ENCODE assay signal across 14 cellular contexts in genomic region chr1:206709772-206710456, GRCh38. TPM values are rescaled to one million over a fixed set of nuclear protein-coding genes. Genes with fewer than 3 reads are reported as not detected.
DNase-seq lines count a peak whose midpoint lies in the region; ATAC-seq, FAIRE-seq and TF ChIP-seq lines count a peak whose summit lies in the region.
"Had no signal": no experiment of that assay in that cellular context is flagged by ENCODE, and none has a peak within 500 bp of the region (broad histone marks: within the 10 kb centered on the region; RNA-seq: fewer than 3 reads in every experiment).

No MANE protein-coding gene starts in this region.

- peak overlapping the region; percentile 18 for H3K27ac Mint-ChIP-seq in CD4-positive, alpha-beta T cell
- H3K27ac Mint-ChIP-seq in HFFc6, result peak overlapping the region; percentile 71
- H3K27ac Mint-ChIP-seq in activated T-helper 2 cell treated with anti-CD3 and anti-CD28 coated beads, Interferon-gamma antibody, Interleukin-2, Interleukin-4, amounts not matched to agents 10 μg/mL and 5 μg/mL and 100 μg/mL, durations not matched to agents 14 hours and 24 hours and 36 hours, result no peak overlapping the region
- H3K27ac Mint-ChIP-seq: activated naive CD4-positive, alpha-beta T cell treated with anti-CD3 and anti-CD28 coated beads, Interleukin-2, amount 10 ng/mL, durations not matched to agents 7 days and 5 days had no signal

- H3K79me2 ChIP-seq in mesendoderm (ENCODE audit: control insufficient read depth, insufficient read depth, low read length), result peaks cover 36% of the 10 kb centered on the region

- no peak overlapping the region for H4K8ac ChIP-seq in mesendoderm (ENCODE audit: low read depth, low read length)

- CTCF ChIA-PET in CD4-positive, alpha-beta T cell (lab: Charles Lee), result interaction anchor here (1.1 to 1.6 kb wide), 3 partner anchors 17 to 72 kb away, joined by 3 to 6 read pairs (median 3); no protein-coding TSS in a partner anchor

- no peak overlapping the region for H3K9ac ChIP-seq in mesendoderm (ENCODE audit: low read length)
- H3K9ac ChIP-seq: parathyroid adenoma had no signal

- no peak for TF ChIP-seq CTCF in CD4-positive, alpha-beta T cell (IDR thresholded peaks at IDR 0.05)
- TF ChIP-seq CTCF in HFFc6 (IDR thresholded peaks at IDR 0.05) (no peak), bronchial epithelial cell (IDR thresholded peaks at IDR 0.05; ENCODE audit: insufficient read depth, low read length, severe bottlenecking) (no peak)

- H3K9me3 Mint-ChIP-seq in CD4-positive, alpha-beta T cell, result no peaks in the 10 kb centered on the region
- no peaks in the 10 kb centered on the region for H3K9me3 Mint-ChIP-seq in HFFc6
- no peaks in the 10 kb centered on the region for H3K9me3 Mint-ChIP-seq in activated T-helper 2 cell treated with anti-CD3 and anti-CD28 coated beads, Interferon-gamma antibody, Interleukin-2, Interleukin-4, amounts not matched to agents 10 μg/mL and 5 μg/mL and 100 μg/mL, durations not matched to agents 14 hours and 24 hours and 36 hours
- H3K9me3 Mint-ChIP-seq: activated naive CD4-positive, alpha-beta T cell treated with anti-CD3 and anti-CD28 coated beads, Interleukin-2, amount 10 ng/mL, durations not matched to agents 7 days and 5 days; T-helper 1 cell treated with Interleukin-12 subunit alpha and Interleukin-12 subunit beta and Interleukin-4 antibody, amounts not matched to agents 30 μg/mL and 1 μg/mL, for 36 hours had no signal

- WGBS in mesendoderm (ENCODE audit: extremely low coverage, insufficient coverage, low lambda C conversion rate), result no CpG with 5 or more reads among the region's 5 CpGs

- no peak overlapping the region for H2AK5ac ChIP-seq in mesendoderm (ENCODE audit: low read length)

- ATAC-seq in CD4-positive, alpha-beta T cell (ENCODE audit: poor library complexity), result no peak
- ATAC-seq in GM21360 (IDR thresholded peaks at IDR 0.05; ENCODE audit: unreplicated experiment) (no peak), HG03045 (IDR thresholded peaks at IDR 0.05; ENCODE audit: unreplicated experiment) (no peak)

- no peak overlapping the region for H3K23ac ChIP-seq in mesendoderm (ENCODE audit: low read length)

- intact Hi-C loops in CD4-positive, alpha-beta T cell (cut with DNase I, micrococcal nuclease), result no loop called here
- intact Hi-C loops in activated T-helper 2 cell treated with anti-CD3 and anti-CD28 coated beads, Interferon-gamma antibody, Interleukin-2, Interleukin-4, amounts not matched to agents 10 μg/mL and 5 μg/mL and 100 μg/mL, durations not matched to agents 14 hours and 24 hours and 36 hours (cut with micrococcal nuclease), result loop anchor here (10.0 kb wide), 1 partner anchor 45 kb away; no protein-coding TSS in a partner anchor

- no peak overlapping the region for H4K5ac ChIP-seq in mesendoderm (ENCODE audit: low read length)

- H2BK15ac ChIP-seq in mesendoderm (replicated peaks; ENCODE audit: low read depth), result no peak overlapping the region

- H3K4me2 ChIP-seq in mesendoderm (ENCODE audit: low read length), result no peak overlapping the region

- H3K4me3 ChIP-seq in bronchial epithelial cell (ENCODE audit: low read depth, low read length) (no peak overlapping the region), mesendoderm (ENCODE audit: low read length) (no peak overlapping the region)
- H3K4me3 ChIP-seq: coronary artery, lung had no signal

- no peak overlapping the region for H3K56ac ChIP-seq in mesendoderm (ENCODE audit: low read length)

- no peak overlapping the region for H2BK5ac ChIP-seq in mesendoderm (ENCODE audit: low read length)

- H3K18ac ChIP-seq in mesendoderm (ENCODE audit: low read length), result no peak overlapping the region

- H3K9me3 ChIP-seq in CD4-positive, alpha-beta T cell (ENCODE audit: control insufficient read depth, low read length), result no peaks in the 10 kb centered on the region

- POLR2A ChIA-PET in CD4-positive, alpha-beta T cell (lab: Charles Lee), result no interaction called here

- no peaks in the 10 kb centered on the region for H3K27me3 ChIP-seq in CD4-positive, alpha-beta T cell (ENCODE audit: control insufficient read depth, insufficient read depth, low read length)
- H3K27me3 ChIP-seq in bronchial epithelial cell (ENCODE audit: control insufficient read depth, insufficient read depth, low read length) (no peaks in the 10 kb centered on the region), mesendoderm (ENCODE audit: insufficient read depth, low read length, poor library complexity) (no peaks in the 10 kb centered on the region)

- H3K36me3 Mint-ChIP-seq in CD4-positive, alpha-beta T cell (ENCODE audit: low read depth), result no peaks in the 10 kb centered on the region
- H3K36me3 Mint-ChIP-seq in HFFc6 (ENCODE audit: low read depth), result 0 out of 2 replicates have a peak, but pooled peaks cover 5% of the 10 kb centered on the region
- peaks cover 11% of the 10 kb centered on the region for H3K36me3 Mint-ChIP-seq in activated T-helper 2 cell treated with anti-CD3 and anti-CD28 coated beads, Interferon-gamma antibody, Interleukin-2, Interleukin-4, amounts not matched to agents 10 μg/mL and 5 μg/mL and 100 μg/mL, durations not matched to agents 14 hours and 24 hours and 36 hours (ENCODE audit: low read depth)

- no peak overlapping the region for H2BK120ac ChIP-seq in mesendoderm (ENCODE audit: low read depth, low read length)

- FAIRE-seq in bronchial epithelial cell (lab: Jason Lieb, UNC), result no peak

- DNase-seq in CD4-positive, alpha-beta T cell, result no peak
- DNase-seq in HFFc6 (peak; percentile 55), bronchial epithelial cell (ENCODE audit: low read depth) (peak; percentile 95), mesendoderm (peak; percentile 65)
- no peak for DNase-seq in activated T-helper 2 cell treated with anti-CD3 and anti-CD28 coated beads, Interferon-gamma antibody, Interleukin-2, Interleukin-4, amounts not matched to agents 10 μg/mL and 5 μg/mL and 100 μg/mL, durations not matched to agents 14 hours and 24 hours and 36 hours (ENCODE audit: low spot score)
- DNase-seq in activated CD4-positive, alpha-beta T cell treated with anti-CD3 and anti-CD28 coated beads, Interleukin-2, amount 50 U/mL, for 4 hours, result no peak
- DNase-seq: activated naive CD4-positive, alpha-beta T cell treated with anti-CD3 and anti-CD28 coated beads, Interleukin-2, amount 10 ng/mL, durations not matched to agents 7 days and 5 days; GOT3 had no signal

- H3K4me1 ChIP-seq in mesendoderm (ENCODE audit: control insufficient read depth, low read depth, low read length), result peaks cover 20% of the 10 kb centered on the region

- no peak overlapping the region for H3K27ac ChIP-seq in CD4-positive, alpha-beta T cell (ENCODE audit: low read depth, low read length)
- no peak overlapping the region for H3K27ac ChIP-seq in mesendoderm (ENCODE audit: low read depth, low read length)
- H3K27ac ChIP-seq: coronary artery, parathyroid adenoma had no signal

- H3K4ac ChIP-seq in mesendoderm (ENCODE audit: low read depth, low read length), result no peak overlapping the region

- H3K4me3 Mint-ChIP-seq in CD4-positive, alpha-beta T cell, result no peak overlapping the region
- H3K4me3 Mint-ChIP-seq in HFFc6, result no peak overlapping the region
- H3K4me3 Mint-ChIP-seq in activated T-helper 2 cell treated with anti-CD3 and anti-CD28 coated beads, Interferon-gamma antibody, Interleukin-2, Interleukin-4, amounts not matched to agents 10 μg/mL and 5 μg/mL and 100 μg/mL, durations not matched to agents 14 hours and 24 hours and 36 hours (ENCODE audit: low read depth), result no peak overlapping the region
- H3K4me3 Mint-ChIP-seq: activated naive CD4-positive, alpha-beta T cell treated with anti-CD3 and anti-CD28 coated beads, Interleukin-2, amount 10 ng/mL, durations not matched to agents 7 days and 5 days; T-helper 1 cell treated with Interleukin-12 subunit alpha and Interleukin-12 subunit beta and Interleukin-4 antibody, amounts not matched to agents 30 μg/mL and 1 μg/mL, for 36 hours had no signal

- no peaks in the 10 kb centered on the region for H3K27me3 Mint-ChIP-seq in CD4-positive, alpha-beta T cell
- no peaks in the 10 kb centered on the region for H3K27me3 Mint-ChIP-seq in HFFc6 (ENCODE audit: insufficient read depth)
- H3K27me3 Mint-ChIP-seq in activated T-helper 2 cell treated with anti-CD3 and anti-CD28 coated beads, Interferon-gamma antibody, Interleukin-2, Interleukin-4, amounts not matched to agents 10 μg/mL and 5 μg/mL and 100 μg/mL, durations not matched to agents 14 hours and 24 hours and 36 hours (ENCODE audit: low read depth), result no peaks in the 10 kb centered on the region
- H3K27me3 Mint-ChIP-seq: activated naive CD4-positive, alpha-beta T cell treated with anti-CD3 and anti-CD28 coated beads, Interleukin-2, amount 10 ng/mL, durations not matched to agents 7 days and 5 days had no signal

- H3K79me1 ChIP-seq in mesendoderm (ENCODE audit: low read length), result peaks cover 32% of the 10 kb centered on the region

- H3K4me1 Mint-ChIP-seq in CD4-positive, alpha-beta T cell (ENCODE audit: low read depth), result peaks cover 82% of the 10 kb centered on the region
- peaks cover 91% of the 10 kb centered on the region for H3K4me1 Mint-ChIP-seq in HFFc6 (ENCODE audit: low read depth)
- peaks cover 78% of the 10 kb centered on the region for H3K4me1 Mint-ChIP-seq in activated T-helper 2 cell treated with anti-CD3 and anti-CD28 coated beads, Interferon-gamma antibody, Interleukin-2, Interleukin-4, amounts not matched to agents 10 μg/mL and 5 μg/mL and 100 μg/mL, durations not matched to agents 14 hours and 24 hours and 36 hours (ENCODE audit: low read depth)

- H3K36me3 ChIP-seq in bronchial epithelial cell (ENCODE audit: control insufficient read depth, insufficient read depth, low read length) (no peaks in the 10 kb centered on the region), mesendoderm (ENCODE audit: control insufficient read depth, insufficient read depth, low read length) (no peaks in the 10 kb centered on the region)

RNA-seq across cellular contexts. Expression of gene MAPKAPK2, which starts 25.2 kb away (rescaled TPM):
- 100 to 1,000 TPM; 157 to 166 TPM for total RNA-seq in CD4-positive, alpha-beta T cell
- total RNA-seq in HFFc6 (2021; fragmentation: NEBNext Ultra II Directional; extraction: Animal tissue kit (Norgen Biotek cat#: 25700)), result 10 to 100 TPM; 80.0 to 89.1 (median 86.0) TPM
- total RNA-seq in bronchial epithelial cell, result 23.2 and 33.2 TPM in 2 replicates
- polyA plus RNA-seq in mesendoderm (2013, experiment 1 of 2), result 32.5 TPM
- 32.5 TPM for polyA plus RNA-seq in mesendoderm (2013, experiment 2 of 2)
- 92.3 and 98.8 TPM in 2 replicates for total RNA-seq in activated T-helper 2 cell treated with anti-CD3 and anti-CD28 coated beads, Interferon-gamma antibody, Interleukin-2, Interleukin-4, amounts not matched to agents 10 μg/mL and 5 μg/mL and 100 μg/mL, durations not matched to agents 14 hours and 24 hours and 36 hours

Comparison
In these comparisons a context has a peak if more than half of its experiments do, and no peak if none do; other contexts are left out.
1. DNase-seq: peak in HFFc6 (single experiment), bronchial epithelial cell (single experiment) and mesendoderm (single experiment); none in CD4-positive, alpha-beta T cell (0 of 10), activated T-helper 2 cell treated with anti-CD3 and anti-CD28 coated beads, Interferon-gamma antibody, Interleukin-2, Interleukin-4, amounts not matched to agents 10 μg/mL and 5 μg/mL and 100 μg/mL, durations not matched to agents 14 hours and 24 hours and 36 hours (single experiment) and activated CD4-positive, alpha-beta T cell treated with anti-CD3 and anti-CD28 coated beads, Interleukin-2, amount 50 U/mL, for 4 hours (0 of 2).